In genomic region chr9:109816490-109816889, GRCh38 we compare ENCODE assay signal across 10 cellular contexts. TPM values are rescaled to one million over a fixed set of nuclear protein-coding genes. Genes with fewer than 3 reads are reported as not detected.
A peak's percentile ranks its signal among the peaks of the same experiment; 100 is the strongest.
DNase-seq lines count a peak whose midpoint lies in the region; ATAC-seq, FAIRE-seq and TF ChIP-seq lines count a peak whose summit lies in the region.
"Had no signal": no experiment of that assay in that cellular context is flagged by ENCODE, and none has a peak within 500 bp of the region (broad histone marks: within the 10 kb centered on the region; RNA-seq: fewer than 3 reads in every experiment).

No MANE protein-coding gene starts in this region.

- no peak overlapping the region for H3K4me3 ChIP-seq in astrocyte (ENCODE audit: insufficient read depth, low read depth, low read length)
- no peak overlapping the region for H3K4me3 ChIP-seq in right atrium auricular region
- no peak overlapping the region for H3K4me3 ChIP-seq in thoracic aorta

- H3K27ac ChIP-seq in astrocyte (ENCODE audit: low read depth, low read length): peak overlapping the region; percentile 98
- H3K27ac ChIP-seq in right atrium auricular region: peak overlapping the region; percentile 68 to 78
- peak overlapping the region; percentile 80 to 82 for H3K27ac ChIP-seq in thoracic aorta

- H2AFZ ChIP-seq in astrocyte (ENCODE audit: low read depth, low read length): no peak overlapping the region

- peak; percentile 87 for ATAC-seq in thoracic aorta (ENCODE audit: insufficient number of reproducible peaks, low FRiP score, low read depth)
- ATAC-seq in activated CD8-positive, alpha-beta memory T cell treated with anti-CD3 and anti-CD28 coated beads, Interleukin-2, amount 10 ng/mL, durations not matched to agents 7 days and 5 days: no peak
- ATAC-seq in HG02970 (IDR thresholded peaks at IDR 0.05; ENCODE audit: low FRiP score, unreplicated experiment): no peak

- CTCF ChIA-PET in activated CD8-positive, alpha-beta memory T cell treated with anti-CD3 and anti-CD28 coated beads, Interleukin-2, amount 10 ng/mL, durations not matched to agents 7 days and 5 days (lab: Charles Lee): no interaction called here

- FAIRE-seq in astrocyte (lab: Jason Lieb, UNC) (peak; percentile 99), frontal cortex (lab: Jason Lieb, UNC) (no peak)

- no peaks in the 10 kb centered on the region for H3K27me3 ChIP-seq in astrocyte (ENCODE audit: insufficient read depth, low read length)
- no peaks in the 10 kb centered on the region for H3K27me3 ChIP-seq in right atrium auricular region
- H3K27me3 ChIP-seq in thoracic aorta (replicated peaks; ENCODE audit: insufficient read depth): no peaks in the 10 kb centered on the region

- peak; percentile 100 for DNase-seq in HT1080 (ENCODE audit: low read depth)
- peak; percentile 100 for DNase-seq in astrocyte (ENCODE audit: low read depth)
- DNase-seq in right atrium auricular region (ENCODE audit: low spot score): peak; percentile 79
- DNase-seq in thoracic aorta (ENCODE audit: low spot score): peak; percentile 79
- DNase-seq in activated CD8-positive, alpha-beta memory T cell treated with anti-CD3 and anti-CD28 coated beads, Interleukin-2, amount 10 ng/mL, durations not matched to agents 7 days and 5 days: no peak
- no peak for DNase-seq in frontal cortex (ENCODE audit: low spot score in 2 of 2)
- no peak for DNase-seq in chondrocyte (ENCODE audit: low spot score)
- DNase-seq: hippocampal formation had no signal

- H3K4me1 Mint-ChIP-seq in astrocyte (ENCODE audit: low read depth, unreplicated experiment) (peaks cover 14% of the 10 kb centered on the region), chondrocyte (ENCODE audit: low read depth) (peaks cover 25% of the 10 kb centered on the region)
- H3K4me1 Mint-ChIP-seq in activated CD8-positive, alpha-beta memory T cell treated with anti-CD3 and anti-CD28 coated beads, Interleukin-2, amount 10 ng/mL, durations not matched to agents 7 days and 5 days: peaks cover 3% of the 10 kb centered on the region

- no peaks in the 10 kb centered on the region for H3K27me3 Mint-ChIP-seq in astrocyte (ENCODE audit: low read depth, unreplicated experiment)
- peaks cover 5% of the 10 kb centered on the region for H3K27me3 Mint-ChIP-seq in activated CD8-positive, alpha-beta memory T cell treated with anti-CD3 and anti-CD28 coated beads, Interleukin-2, amount 10 ng/mL, durations not matched to agents 7 days and 5 days
- no peaks in the 10 kb centered on the region for H3K27me3 Mint-ChIP-seq in chondrocyte (ENCODE audit: low read depth)

- no peaks in the 10 kb centered on the region for H4K20me1 ChIP-seq in astrocyte (ENCODE audit: insufficient read depth, low read length)

- H3K4me1 ChIP-seq in astrocyte (ENCODE audit: insufficient read depth, low read length) (peaks cover 38% of the 10 kb centered on the region), right atrium auricular region (peaks cover 0 to 33% of the 10 kb centered on the region in 2 donors), thoracic aorta (ENCODE audit: control insufficient read depth in 1 of 2, low read depth in 2 of 2) (peaks cover 16 to 50% of the 10 kb centered on the region in 2 donors)

- H3K9ac ChIP-seq in astrocyte (ENCODE audit: low read length): peak overlapping the region; percentile 85

- H3K79me2 ChIP-seq in astrocyte (ENCODE audit: insufficient read depth, low read length): peaks cover 69% of the 10 kb centered on the region

- H3K9me3 Mint-ChIP-seq in astrocyte (ENCODE audit: unreplicated experiment) (peaks cover 2% of the 10 kb centered on the region), chondrocyte (ENCODE audit: low read depth) (no peaks in the 10 kb centered on the region)
- no peaks in the 10 kb centered on the region for H3K9me3 Mint-ChIP-seq in activated CD8-positive, alpha-beta memory T cell treated with anti-CD3 and anti-CD28 coated beads, Interleukin-2, amount 10 ng/mL, durations not matched to agents 7 days and 5 days (ENCODE audit: low read depth)

- H3K36me3 Mint-ChIP-seq in astrocyte (ENCODE audit: low read depth, unreplicated experiment): peaks cover 2% of the 10 kb centered on the region
- no peaks in the 10 kb centered on the region for H3K36me3 Mint-ChIP-seq in activated CD8-positive, alpha-beta memory T cell treated with anti-CD3 and anti-CD28 coated beads, Interleukin-2, amount 10 ng/mL, durations not matched to agents 7 days and 5 days
- no peaks in the 10 kb centered on the region for H3K36me3 Mint-ChIP-seq in chondrocyte (ENCODE audit: low read depth)

- H3K36me3 ChIP-seq in astrocyte (ENCODE audit: insufficient read depth, low read length) (no peaks in the 10 kb centered on the region), right atrium auricular region (no peaks in the 10 kb centered on the region), thoracic aorta (no peaks in the 10 kb centered on the region)

- H3K27ac Mint-ChIP-seq in astrocyte (ENCODE audit: unreplicated experiment): no peak overlapping the region
- H3K27ac Mint-ChIP-seq in activated CD8-positive, alpha-beta memory T cell treated with anti-CD3 and anti-CD28 coated beads, Interleukin-2, amount 10 ng/mL, durations not matched to agents 7 days and 5 days: no peak overlapping the region
- H3K27ac Mint-ChIP-seq in chondrocyte (ENCODE audit: unreplicated experiment): no peak overlapping the region

- H3K9me3 ChIP-seq in astrocyte (ENCODE audit: insufficient read depth, low read depth, low read length) (no peaks in the 10 kb centered on the region), right atrium auricular region (no peaks in the 10 kb centered on the region), thoracic aorta (no peaks in the 10 kb centered on the region)

- TF ChIP-seq CTCF in astrocyte (IDR thresholded peaks at IDR 0.05; ENCODE audit: insufficient read depth, low read depth, low read length): no peak
- no peak for TF ChIP-seq CTCF in right atrium auricular region (IDR thresholded peaks at IDR 0.05)
- no peak for TF ChIP-seq CTCF in thoracic aorta (IDR thresholded peaks at IDR 0.05)
- no peak for TF ChIP-seq CTCF in chondrocyte (IDR thresholded peaks at IDR 0.05)

- H3K4me3 Mint-ChIP-seq in astrocyte (ENCODE audit: unreplicated experiment): no peak overlapping the region
- H3K4me3 Mint-ChIP-seq in activated CD8-positive, alpha-beta memory T cell treated with anti-CD3 and anti-CD28 coated beads, Interleukin-2, amount 10 ng/mL, durations not matched to agents 7 days and 5 days: no peak overlapping the region
- no peak overlapping the region for H3K4me3 Mint-ChIP-seq in chondrocyte (ENCODE audit: unreplicated experiment)

- peak overlapping the region; percentile 64 for H3K4me2 ChIP-seq in astrocyte (ENCODE audit: low read length)

RNA-seq across cellular contexts. Expression of gene PALM2AKAP2, which starts 36.5 kb away (rescaled TPM):
- total RNA-seq in HT1080 (2014; rRNA removed; shearing (Covaris generic)): 3.2 and 6.3 TPM in 2 replicates
- 2.5 and 4.7 TPM in 2 replicates for polyA plus RNA-seq in HT1080 (2015; cell fraction: cytosol; rRNA removed)
- 5.6 and 5.9 TPM in 2 replicates for polyA plus RNA-seq in HT1080 (2015; cell fraction: nucleus; rRNA removed)
- 58.1 and 61.3 TPM in 2 replicates for total RNA-seq in astrocyte
- total RNA-seq in right atrium auricular region: 10 to 100 TPM; 56.6 to 61.1 TPM
- 10 to 100 TPM; 45.9 to 84.2 TPM for total RNA-seq in thoracic aorta
- not detected for total RNA-seq in activated CD8-positive, alpha-beta memory T cell treated with anti-CD3 and anti-CD28 coated beads, Interleukin-2, amount 10 ng/mL, durations not matched to agents 7 days and 5 days
- 4.1 TPM for total RNA-seq in frontal cortex
- total RNA-seq in chondrocyte: 43.7 to 52.7 TPM (median 46.3 TPM) in 3 replicates
- total RNA-seq: OCI-LY7 had no signal

Comparison
In these comparisons a context has a peak if more than half of its experiments do, and no peak if none do; other contexts are left out.
1. DNase-seq: peak in HT1080 (single experiment), astrocyte (single experiment), right atrium auricular region (single experiment) and thoracic aorta (single experiment); none in activated CD8-positive, alpha-beta memory T cell treated with anti-CD3 and anti-CD28 coated beads, Interleukin-2, amount 10 ng/mL, durations not matched to agents 7 days and 5 days (single experiment), frontal cortex (0 of 2) and chondrocyte (single experiment).
2. Peak in every context shown above with its lines, with median percentiles within 50 percentile points of each other: H3K27ac ChIP-seq.